Comparison of ENCODE assay signal across 11 cellular contexts in the genomic region with DNA sequence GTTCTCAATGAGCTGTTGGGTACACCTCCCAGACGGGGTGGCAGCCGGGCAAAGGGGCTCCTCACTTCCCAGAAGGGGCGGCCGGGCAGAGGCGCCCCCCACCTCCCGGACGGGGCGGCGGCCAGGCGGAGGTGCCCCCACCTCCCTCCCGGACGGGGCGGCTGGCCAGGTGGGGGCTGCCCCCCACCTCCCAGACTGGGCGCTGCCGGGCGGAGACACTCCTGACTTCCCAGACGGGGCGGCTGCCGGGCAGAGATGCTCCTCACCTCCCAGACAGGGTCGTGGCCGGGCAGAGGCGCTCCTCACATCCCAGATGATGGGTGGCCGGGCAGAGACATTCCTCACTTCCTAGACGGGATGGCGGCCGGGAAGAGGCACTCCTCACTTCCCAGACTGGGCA. TPM values are rescaled to one million over a fixed set of nuclear protein-coding genes. Genes with fewer than 3 reads are reported as not detected.
DNase-seq lines count a peak whose midpoint lies in the region; ATAC-seq and TF ChIP-seq lines count a peak whose summit lies in the region.
"Not testable (repeated sequence)": the region's sequence is repeated elsewhere in the genome, so short reads cannot be mapped to it uniquely, and the experiment has no call there.
"Had no signal": no experiment of that assay in that cellular context is flagged by ENCODE, and none has a peak within 500 bp of the region (broad histone marks: within the 10 kb centered on the region; RNA-seq: fewer than 3 reads in every experiment).

No MANE protein-coding gene starts in this region.

- DNase-seq in esophagus muscularis mucosa (ENCODE audit: extremely low spot score): peak; percentile 21
- not testable (repeated sequence) for DNase-seq in stimulated activated naive CD8-positive, alpha-beta T cell treated with anti-CD3 and anti-CD28 coated beads, Interleukin-15, amount 100 ng/mL, for 72 hours

- not testable (repeated sequence) for H3K27me3 ChIP-seq in esophagus muscularis mucosa

- peak; percentile 63 for ATAC-seq in stimulated activated naive CD8-positive, alpha-beta T cell treated with anti-CD3 and anti-CD28 coated beads, Interleukin-15, amount 100 ng/mL, for 72 hours

- H3K9me3 ChIP-seq in esophagus muscularis mucosa: not testable (repeated sequence)

- not testable (repeated sequence) for TF ChIP-seq EP300 in esophagus muscularis mucosa (IDR thresholded peaks at IDR 0.05)

- not testable (repeated sequence) for H3K27ac Mint-ChIP-seq in stimulated activated naive CD8-positive, alpha-beta T cell treated with anti-CD3 and anti-CD28 coated beads, Interleukin-15, amount 100 ng/mL, for 72 hours

- intact Hi-C loops in esophagus muscularis mucosa (cut with DNase I): not testable (repeated sequence)

- H3K9me3 Mint-ChIP-seq in stimulated activated naive CD8-positive, alpha-beta T cell treated with anti-CD3 and anti-CD28 coated beads, Interleukin-15, amount 100 ng/mL, for 72 hours: not testable (repeated sequence)

- not testable (repeated sequence) for H3K36me3 ChIP-seq in esophagus muscularis mucosa

- 94% methylated on average over 6 of the region's 26 CpGs for WGBS in esophagus muscularis mucosa

- not testable (repeated sequence) for TF ChIP-seq CTCF in esophagus muscularis mucosa (IDR thresholded peaks at IDR 0.05)

- peaks cover 14 to 29% (median 18%) of the 10 kb centered on the region in 4 donors for H3K4me1 ChIP-seq in esophagus muscularis mucosa

- H3K4me3 Mint-ChIP-seq in stimulated activated naive CD8-positive, alpha-beta T cell treated with anti-CD3 and anti-CD28 coated beads, Interleukin-15, amount 100 ng/mL, for 72 hours: not testable (repeated sequence)

- H3K4me3 ChIP-seq in esophagus muscularis mucosa: not testable (repeated sequence)

- not testable (repeated sequence) for TF ChIP-seq POLR2A in esophagus muscularis mucosa (IDR thresholded peaks at IDR 0.05; ENCODE audit: low read depth)

- not testable (repeated sequence) for H3K27ac ChIP-seq in esophagus muscularis mucosa (replicated peaks in 1 of 4)

- H3K27me3 Mint-ChIP-seq in stimulated activated naive CD8-positive, alpha-beta T cell treated with anti-CD3 and anti-CD28 coated beads, Interleukin-15, amount 100 ng/mL, for 72 hours: peaks cover 25% of the 10 kb centered on the region

- H3K4me1 Mint-ChIP-seq in stimulated activated naive CD8-positive, alpha-beta T cell treated with anti-CD3 and anti-CD28 coated beads, Interleukin-15, amount 100 ng/mL, for 72 hours: not testable (repeated sequence)

RNA-seq across cellular contexts. Expression of a gene that starts 29.6 kb away (rescaled TPM):
- total RNA-seq in esophagus muscularis mucosa: 1 to 10 TPM in 2 of 4 donors, under 1 TPM in 1, not detected in 1; 0.11 to 5.5 (median 2.7) TPM
- total RNA-seq: A172; A673; B cell; CD4-positive, alpha-beta memory T cell; CD4-positive, alpha-beta T cell; CD4-positive, CD25-positive, alpha-beta regulatory T cell; CD8-positive, alpha-beta memory T cell; CD8-positive, alpha-beta T cell; Daoy had no signal
